21 cellular contexts compared by ENCODE assay signal in the genomic region with DNA sequence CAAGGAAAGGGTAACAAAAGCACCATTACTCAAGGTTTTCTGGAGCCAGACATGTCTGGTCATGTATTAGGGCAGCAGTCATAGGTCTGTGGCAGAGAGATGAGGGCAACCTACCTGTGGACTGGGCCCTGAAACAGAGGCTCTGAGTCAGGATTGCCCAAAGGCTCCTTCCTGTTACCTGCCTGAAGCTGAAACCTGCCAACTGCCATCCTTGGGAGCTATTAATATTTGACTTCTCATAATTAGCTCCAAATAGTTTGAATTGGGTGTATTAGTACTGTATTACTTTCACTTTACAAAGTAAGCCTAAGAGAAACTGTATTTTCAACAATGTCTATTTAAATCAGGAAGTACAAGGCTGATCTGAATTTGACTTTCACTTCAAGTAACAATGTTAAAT.
A peak's percentile ranks its signal among the peaks of the same experiment; 100 is the strongest.
DNase-seq lines count a peak whose midpoint lies in the region; ATAC-seq, FAIRE-seq and TF ChIP-seq lines count a peak whose summit lies in the region.
"Had no signal": no experiment of that assay in that cellular context is flagged by ENCODE, and none has a peak within 500 bp of the region (broad histone marks: within the 10 kb centered on the region; RNA-seq: fewer than 3 reads in every experiment).

No MANE protein-coding gene starts in this region.

- TF ChIP-seq POLR2A in H54 (IDR thresholded peaks at IDR 0.05; ENCODE audit: low read depth, low read length) = no peak

- peaks cover 36% of the 10 kb centered on the region for H3K9me3 Mint-ChIP-seq in GM23338

- TF ChIP-seq CTCF in GM23338 (conservative IDR thresholded peaks at IDR 0.05; ENCODE audit: low read depth in 2 of 2) (no peak), foreskin keratinocyte (conservative IDR thresholded peaks at IDR 0.05) (no peak)

- H3F3A ChIP-seq in GM23338 (replicated peaks; ENCODE audit: low read depth) = no peaks in the 10 kb centered on the region

- no peaks in the 10 kb centered on the region for H3K79me2 ChIP-seq in GM23338 (replicated peaks; ENCODE audit: insufficient read depth)

- H3K4me3 ChIP-seq in GM23338 = no peak overlapping the region
- H3K4me3 ChIP-seq: gastrocnemius medialis had no signal

- no peak overlapping the region for H3K4me2 ChIP-seq in GM23338

- no peak for FAIRE-seq in H54 (lab: Jason Lieb, UNC)
- FAIRE-seq: GM12891 had no signal

- no peak overlapping the region for H3K27ac Mint-ChIP-seq in GM23338
- H3K27ac Mint-ChIP-seq: activated T-cell treated with anti-CD3 and anti-CD28 coated beads, Interleukin-2, amount 50 U/mL, for 72 hours; natural killer cell had no signal

- no peak overlapping the region for H3K4me3 Mint-ChIP-seq in GM23338
- H3K4me3 Mint-ChIP-seq: activated T-cell treated with anti-CD3 and anti-CD28 coated beads, Interleukin-2, amount 50 U/mL, for 72 hours; natural killer cell; stimulated activated naive CD8-positive, alpha-beta T cell treated with anti-CD3 and anti-CD28 coated beads, Interleukin-15, amount 100 ng/mL, for 72 hours had no signal

- H3K9me2 ChIP-seq in GM23338 (ENCODE audit: insufficient read depth) = no peaks in the 10 kb centered on the region

- H4K20me1 ChIP-seq in GM23338 (replicated peaks; ENCODE audit: insufficient read depth) = no peaks in the 10 kb centered on the region

- no peaks in the 10 kb centered on the region for H3K4me1 ChIP-seq in GM23338 (ENCODE audit: insufficient read depth)
- no peaks in the 10 kb centered on the region for H3K4me1 ChIP-seq in foreskin keratinocyte
- H3K4me1 ChIP-seq: gastrocnemius medialis had no signal

- 0 out of 2 replicates have a peak, but pooled peaks cover 3% of the 10 kb centered on the region for H3K36me3 ChIP-seq in GM23338 (ENCODE audit: insufficient read depth)
- H3K36me3 ChIP-seq: gastrocnemius medialis had no signal

- H3K27me3 ChIP-seq in GM23338 (ENCODE audit: insufficient read depth) (no peaks in the 10 kb centered on the region), foreskin keratinocyte (no peaks in the 10 kb centered on the region)
- H3K27me3 ChIP-seq: gastrocnemius medialis had no signal

- peak overlapping the region; percentile 72; the same call in 1 of the 2 replicates for H2AFZ ChIP-seq in GM23338

- H3K4me1 Mint-ChIP-seq in GM23338 = peaks cover 3% of the 10 kb centered on the region; the same call in 1 of the 3 replicates
- H3K4me1 Mint-ChIP-seq: natural killer cell; stimulated activated naive CD8-positive, alpha-beta T cell treated with anti-CD3 and anti-CD28 coated beads, Interleukin-15, amount 100 ng/mL, for 72 hours had no signal

- peak; percentile 70 for ATAC-seq in GM18861 (IDR thresholded peaks at IDR 0.05; ENCODE audit: unreplicated experiment)
- no peak for ATAC-seq in GM23338
- peak; percentile 53 for ATAC-seq in HG03565 (IDR thresholded peaks at IDR 0.05; ENCODE audit: unreplicated experiment)
- ATAC-seq in foreskin keratinocyte = peak; percentile 80
- ATAC-seq: activated T-cell treated with anti-CD3 and anti-CD28 coated beads, Interleukin-2, amount 50 U/mL, for 72 hours; gastrocnemius medialis; natural killer cell; stimulated activated naive CD8-positive, alpha-beta T cell treated with anti-CD3 and anti-CD28 coated beads, Interleukin-15, amount 100 ng/mL, for 72 hours had no signal

- DNase-seq in GM23338 (ENCODE audit: low spot score) (no peak), foreskin keratinocyte (peak; percentile 65 to 87), cerebellar nuclear complex (lab: John Stamatoyannopoulos, UW) (no peak), H54 (ENCODE audit: insufficient read length, low spot score) (no peak), NCI-H510A treated with DMSO at 0.1 percent for 48 hours (lab: John Stamatoyannopoulos, UW) (no peak), epidermal melanocyte (ENCODE audit: insufficient read length, low spot score) (no peak)
- DNase-seq: activated CD4-positive, alpha-beta T cell treated with anti-CD3 and anti-CD28 coated beads, Interleukin-2, amount 50 U/mL, for 48 hours; activated T-cell treated with anti-CD3 and anti-CD28 coated beads, Interleukin-2, amount 50 U/mL, for 72 hours; Calu3; central memory CD4-positive, alpha-beta T cell; gastrocnemius medialis; H7; natural killer cell; NCI-H146; NCI-H2227 treated with DMSO at 0.1 percent for 48 hours; SIG-M5; stimulated activated CD4-positive, alpha-beta T cell treated with anti-CD3 and anti-CD28 coated beads, Interleukin-12 subunit alpha, Interleukin-12 subunit beta, amount 100 ng/mL, for 4 hours; stimulated activated naive CD8-positive, alpha-beta T cell treated with anti-CD3 and anti-CD28 coated beads, Interleukin-15, amount 100 ng/mL, for 72 hours had no signal

- peaks cover 13% of the 10 kb centered on the region; the same call in 1 of the 3 replicates for H3K36me3 Mint-ChIP-seq in GM23338 (ENCODE audit: low read depth)

- H3K27ac ChIP-seq in GM23338 (ENCODE audit: low read depth) (no peak overlapping the region), foreskin keratinocyte (no peak overlapping the region)
- H3K27ac ChIP-seq: gastrocnemius medialis had no signal

- H3K27me3 Mint-ChIP-seq in GM23338 (ENCODE audit: insufficient read depth, low read depth, poor library complexity) = peaks cover 3% of the 10 kb centered on the region
- H3K27me3 Mint-ChIP-seq: stimulated activated naive CD8-positive, alpha-beta T cell treated with anti-CD3 and anti-CD28 coated beads, Interleukin-15, amount 100 ng/mL, for 72 hours had no signal

TF ChIP-seq in GM23338, 12 proteins besides CTCF, POLR2A, EP300 and RAD21:
- TF ChIP-seq JUNB (IDR thresholded peaks at IDR 0.05; ENCODE audit: unreplicated experiment) = no peak

Comparison
In these comparisons a context has a peak if more than half of its experiments do, and no peak if none do; other contexts are left out.
1. DNase-seq: peak in foreskin keratinocyte (2 of 2); none in GM23338 (single experiment), cerebellar nuclear complex (0 of 2), H54 (single experiment), NCI-H510A treated with DMSO at 0.1 percent for 48 hours (single experiment) and epidermal melanocyte (single experiment).